In the genomic region with DNA sequence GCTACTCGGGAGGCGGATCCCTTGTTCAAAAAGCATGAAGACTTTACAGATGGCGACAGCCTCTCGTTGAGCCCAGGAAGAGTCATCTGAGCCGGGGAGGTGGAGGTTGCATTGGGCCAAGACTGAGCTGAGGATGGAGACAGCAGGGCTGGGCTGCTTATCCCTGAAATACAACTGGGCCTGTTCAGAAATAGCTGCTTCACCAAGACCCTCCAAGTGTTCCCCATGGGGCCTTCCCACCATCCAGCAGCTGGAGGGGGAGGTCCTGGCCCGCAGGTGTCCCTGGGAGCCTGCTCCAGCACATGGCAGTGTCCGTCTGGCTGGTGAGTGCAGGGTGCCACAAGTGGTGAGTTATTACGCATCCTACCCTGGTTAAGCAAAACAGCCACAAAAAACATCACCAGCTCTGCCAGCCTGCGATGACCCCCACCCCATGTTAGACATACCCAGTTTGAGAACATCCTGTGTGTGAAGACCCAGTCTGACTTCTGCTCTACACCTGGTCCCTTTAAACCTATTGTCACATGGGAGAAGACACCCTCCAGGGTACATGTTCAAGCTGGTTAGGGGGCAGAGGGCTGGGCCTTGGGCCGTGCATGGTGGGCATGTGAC, we compare ENCODE assay signal across 2 cellular contexts.
TF ChIP-seq lines count a peak whose summit lies in the region.

No MANE protein-coding gene starts in this region.

TF ChIP-seq in SK-N-SH treated with all-trans-retinoic acid at 6 μM for 48 hours, 23 proteins besides CTCF, POLR2A, EP300 and RAD21:
- TF ChIP-seq GLIS3 (CRISPR knock-in tag; IDR thresholded peaks at IDR 0.05) (no peak), OSR1 (CRISPR knock-in tag; IDR thresholded peaks at IDR 0.05) (no peak), ZNF70 (CRISPR knock-in tag; IDR thresholded peaks at IDR 0.05) (no peak), ESRRG (CRISPR knock-in tag; IDR thresholded peaks at IDR 0.05) (no peak), TOX (CRISPR knock-in tag; IDR thresholded peaks at IDR 0.05; ENCODE audit: borderline replicate concordance) (no peak), CSRNP3 (CRISPR knock-in tag; IDR thresholded peaks at IDR 0.05) (no peak), TCF4 (CRISPR knock-in tag; IDR thresholded peaks at IDR 0.05; ENCODE audit: borderline replicate concordance) (no peak), ARNTL (CRISPR knock-in tag; IDR thresholded peaks at IDR 0.05; ENCODE audit: borderline replicate concordance, low read depth) (no peak)
- TF ChIP-seq, protein P1, sequence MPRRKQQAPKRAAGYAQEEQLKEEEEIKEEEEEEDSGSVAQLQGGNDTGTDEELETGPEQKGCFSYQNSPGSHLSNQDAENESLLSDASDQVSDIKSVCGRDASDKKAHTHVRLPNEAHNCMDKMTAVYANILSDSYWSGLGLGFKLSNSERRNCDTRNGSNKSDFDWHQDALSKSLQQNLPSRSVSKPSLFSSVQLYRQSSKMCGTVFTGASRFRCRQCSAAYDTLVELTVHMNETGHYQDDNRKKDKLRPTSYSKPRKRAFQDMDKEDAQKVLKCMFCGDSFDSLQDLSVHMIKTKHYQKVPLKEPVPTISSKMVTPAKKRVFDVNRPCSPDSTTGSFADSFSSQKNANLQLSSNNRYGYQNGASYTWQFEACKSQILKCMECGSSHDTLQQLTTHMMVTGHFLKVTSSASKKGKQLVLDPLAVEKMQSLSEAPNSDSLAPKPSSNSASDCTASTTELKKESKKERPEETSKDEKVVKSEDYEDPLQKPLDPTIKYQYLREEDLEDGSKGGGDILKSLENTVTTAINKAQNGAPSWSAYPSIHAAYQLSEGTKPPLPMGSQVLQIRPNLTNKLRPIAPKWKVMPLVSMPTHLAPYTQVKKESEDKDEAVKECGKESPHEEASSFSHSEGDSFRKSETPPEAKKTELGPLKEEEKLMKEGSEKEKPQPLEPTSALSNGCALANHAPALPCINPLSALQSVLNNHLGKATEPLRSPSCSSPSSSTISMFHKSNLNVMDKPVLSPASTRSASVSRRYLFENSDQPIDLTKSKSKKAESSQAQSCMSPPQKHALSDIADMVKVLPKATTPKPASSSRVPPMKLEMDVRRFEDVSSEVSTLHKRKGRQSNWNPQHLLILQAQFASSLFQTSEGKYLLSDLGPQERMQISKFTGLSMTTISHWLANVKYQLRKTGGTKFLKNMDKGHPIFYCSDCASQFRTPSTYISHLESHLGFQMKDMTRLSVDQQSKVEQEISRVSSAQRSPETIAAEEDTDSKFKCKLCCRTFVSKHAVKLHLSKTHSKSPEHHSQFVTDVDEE (CRISPR knock-in tag; IDR thresholded peaks at IDR 0.05) = no peak

TF ChIP-seq in SK-N-SH, 30 proteins besides CTCF, POLR2A, EP300 and RAD21:
- TF ChIP-seq NRF1 (IDR thresholded peaks at IDR 0.05; ENCODE audit: low read depth, low read length) = no peak
- TF ChIP-seq RFX5 (IDR thresholded peaks at IDR 0.05; ENCODE audit: low read length) = no peak
- TF ChIP-seq TAF1 (IDR thresholded peaks at IDR 0.05; ENCODE audit: borderline replicate concordance, low read depth, low read length) = no peak
- no peak for TF ChIP-seq SIN3A (IDR thresholded peaks at IDR 0.05; ENCODE audit: borderline replicate concordance, low read depth, low read length)
- no peak for TF ChIP-seq SMC3 (IDR thresholded peaks at IDR 0.05; ENCODE audit: low read depth, low read length)
- no peak for TF ChIP-seq NFIC (IDR thresholded peaks at IDR 0.05; ENCODE audit: borderline replicate concordance)
- TF ChIP-seq RCOR1 (IDR thresholded peaks at IDR 0.05; ENCODE audit: low read length) = no peak
- TF ChIP-seq YY1 (IDR thresholded peaks at IDR 0.05; ENCODE audit: low read depth) = no peak
